Comparison of ENCODE assay signal across 23 cellular contexts in the genomic region with DNA sequence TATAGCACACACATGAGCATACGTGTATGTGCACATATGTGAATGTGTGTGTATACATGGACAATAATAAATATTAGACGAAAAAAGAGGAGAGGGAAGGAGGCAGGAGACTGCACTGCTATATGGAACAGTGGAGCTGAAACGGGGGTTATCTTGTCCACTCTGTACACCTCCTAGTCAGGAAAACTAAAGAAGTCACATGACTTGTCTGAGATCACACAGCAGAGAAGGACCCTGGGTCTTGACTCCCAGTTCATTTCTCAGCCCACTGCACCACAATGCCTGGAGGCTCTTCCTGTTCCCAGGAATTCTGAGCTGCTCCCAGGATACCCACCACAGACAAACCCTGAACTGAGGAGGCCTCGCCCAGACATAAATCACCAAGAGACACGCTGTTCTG.
DNase-seq lines count a peak whose midpoint lies in the region; ATAC-seq, FAIRE-seq and TF ChIP-seq lines count a peak whose summit lies in the region.
"Had no signal": no experiment of that assay in that cellular context is flagged by ENCODE, and none has a peak within 500 bp of the region (broad histone marks: within the 10 kb centered on the region; RNA-seq: fewer than 3 reads in every experiment).

No MANE protein-coding gene starts in this region.

- H2AFZ ChIP-seq in K562 (ENCODE audit: low read depth, low read length) (no peak overlapping the region), osteoblast (ENCODE audit: low read length) (no peak overlapping the region)
- H2AFZ ChIP-seq: GM23248 had no signal

- H3K4me1 ChIP-seq in BLaER1 (peaks cover 14% of the 10 kb centered on the region; the same call in 1 of the 2 replicates), K562 (replicated peaks in 1 of 2; ENCODE audit: control insufficient read depth in 2 of 2, insufficient read depth in 2 of 2, low read length in 2 of 2) (peaks cover 2 to 16% of the 10 kb centered on the region in 2 experiments; a peak in 4 of 5 replicates), osteoblast (ENCODE audit: insufficient read depth, low read length) (no peaks in the 10 kb centered on the region)
- H3K4me1 ChIP-seq: HAP-1 had no signal

- H3K27ac ChIP-seq in BLaER1: no peak overlapping the region
- no peak overlapping the region; the same call in 2 of the 3 replicates for H3K27ac ChIP-seq in K562 (ENCODE audit: extremely low read depth, low read depth, low read length)
- no peak overlapping the region for H3K27ac ChIP-seq in osteoblast (ENCODE audit: low read depth, low read length)
- H3K27ac ChIP-seq: 22Rv1; BLaER1 treated with 17β-estradiol and CSF1 and Interleukin-3, amounts not matched to agents 10 nM and 100 nM; GM23248 had no signal

- H3K79me2 ChIP-seq in K562 (ENCODE audit: control insufficient read depth, insufficient read depth, low read length): no peaks in the 10 kb centered on the region
- H3K79me2 ChIP-seq in osteoblast (ENCODE audit: insufficient read depth, low read length): no peaks in the 10 kb centered on the region

- DNase-seq in K562 (ENCODE audit: extremely low read depth in 1 of 4, low spot score in 3 of 4) (no peak), left kidney (ENCODE audit: low read depth, low spot score) (peak; percentile 17), osteoblast (ENCODE audit: insufficient read length, low spot score, missing footprints) (peak; percentile 63), T-helper 9 cell (no peak), H7 (no peak)
- DNase-seq: CD4-positive, alpha-beta T cell; CD8-positive, alpha-beta memory T cell; DMS 273 treated with DMSO at 0.1 percent for 48 hours; DMS79; EL; GDM1; HFFc6 had no signal

- FAIRE-seq in K562 (lab: Jason Lieb, UNC): no peak
- FAIRE-seq: A204.1, D721Med, GM12878, GM19239 had no signal

- CTCF ChIA-PET in K562 (lab: Yijun Ruan, JAX; ENCODE audit: low intra/inter-chr PET ratio): no interaction called here

- WGBS in K562 (ENCODE audit: insufficient coverage, low coverage, missing lambda C conversion rate): 2% methylated on average over 5 of the region's 5 CpGs

- no peak for TF ChIP-seq EP300 in K562 (IDR thresholded peaks at IDR 0.05; ENCODE audit: low read length)

- TF ChIP-seq POLR2A in K562 (conservative IDR thresholded peaks at IDR 0.05): no peak

- H3K9me3 ChIP-seq in BLaER1 (peaks cover 26% of the 10 kb centered on the region), K562 (replicated peaks; ENCODE audit: control insufficient read depth, insufficient read depth, low read depth, low read length) (peaks cover 3% of the 10 kb centered on the region; the same call in 1 of the 2 replicates), osteoblast (ENCODE audit: low read depth, low read length) (peaks cover 13% of the 10 kb centered on the region)

- POLR2A ChIA-PET in K562 (lab: Yijun Ruan, JAX): interaction anchor here (0.6 kb wide), 1 partner anchor 711 kb away, joined by 3 read pairs; no protein-coding TSS in a partner anchor

- H3K4me3 ChIP-seq in BLaER1 (no peak overlapping the region), K562 (no peak overlapping the region), osteoblast (ENCODE audit: insufficient read depth, low read length) (no peak overlapping the region), H7 (ENCODE audit: insufficient read depth, low read depth, low read length) (no peak overlapping the region)
- H3K4me3 ChIP-seq: BLaER1 treated with 17β-estradiol and CSF1 and Interleukin-3, amounts not matched to agents 10 nM and 100 nM; GM12878; GM23248; HAP-1 had no signal

- no peak for TF ChIP-seq CTCF in K562 (IDR thresholded peaks at IDR 0.05 in 2 of 3, conservative IDR thresholded peaks at IDR 0.05 in 1 of 3; ENCODE audit: insufficient read depth in 2 of 3, low read depth in 1 of 3, low read length in 3 of 3)
- no peak for TF ChIP-seq CTCF in osteoblast (IDR thresholded peaks at IDR 0.05; ENCODE audit: extremely low read depth, low read depth, low read length)

- ATAC-seq in K562 (no peak), HG02970 (IDR thresholded peaks at IDR 0.05; ENCODE audit: low FRiP score, unreplicated experiment) (no peak), HG03108 (IDR thresholded peaks at IDR 0.05; ENCODE audit: unreplicated experiment) (no peak)
- ATAC-seq: GM12878 had no signal

- no peak for TF ChIP-seq RAD21 in K562 (CRISPR knock-in tag; conservative IDR thresholded peaks at IDR 0.05 in 1 of 2, IDR thresholded peaks at IDR 0.05 in 1 of 2)

- intact Hi-C loops in K562 (cut with micrococcal nuclease): no loop called here

- H3K9me1 ChIP-seq in K562 (ENCODE audit: control insufficient read depth, insufficient read depth, low read length): no peaks in the 10 kb centered on the region

- H3K27me3 ChIP-seq in BLaER1 (no peaks in the 10 kb centered on the region; the same call in 1 of the 2 replicates), K562 (ENCODE audit: control insufficient read depth in 2 of 2, insufficient read depth in 2 of 2, low read length in 2 of 2) (peaks cover 3 to 30% of the 10 kb centered on the region in 2 experiments; a peak in 4 of 5 replicates), osteoblast (ENCODE audit: insufficient read depth, low read length) (peaks cover 13% of the 10 kb centered on the region), H7 (ENCODE audit: control insufficient read depth, insufficient read depth, low read length) (no peaks in the 10 kb centered on the region)

- H3K9ac ChIP-seq in BLaER1 (no peak overlapping the region), K562 (ENCODE audit: insufficient read depth in 1 of 2, low read depth in 2 of 2, low read length in 2 of 2) (no peak overlapping the region)
- H3K9ac ChIP-seq: BLaER1 treated with 17β-estradiol and CSF1 and Interleukin-3, amounts not matched to agents 10 nM and 100 nM; GM23248 had no signal

- H4K20me1 ChIP-seq in BLaER1 (no peaks in the 10 kb centered on the region), K562 (replicated peaks; ENCODE audit: control insufficient read depth, insufficient read depth, low read length) (peaks cover 11% of the 10 kb centered on the region; the same call in 1 of the 2 replicates), osteoblast (ENCODE audit: insufficient read depth, low read length) (peaks cover 3% of the 10 kb centered on the region)

- BruUV-seq in K562 (replicated peaks; lab: Mats Ljungman, UMichigan): no TSS peak

- H3K36me3 ChIP-seq in BLaER1 (no peaks in the 10 kb centered on the region), K562 (ENCODE audit: control insufficient read depth, insufficient read depth, low read length) (no peaks in the 10 kb centered on the region), osteoblast (ENCODE audit: insufficient read depth, low read length) (no peaks in the 10 kb centered on the region), H7 (replicated peaks; ENCODE audit: control insufficient read depth, insufficient read depth, low read length) (no peaks in the 10 kb centered on the region)
- H3K36me3 ChIP-seq: BLaER1 treated with 17β-estradiol and CSF1 and Interleukin-3, amounts not matched to agents 10 nM and 100 nM; HAP-1 had no signal

- in situ Hi-C loops in K562 (cut with MboI): no loop called here

- 0 out of 2 replicates have a peak overlapping the region, but pooled peaks have one; percentile 3 for H3K4me2 ChIP-seq in BLaER1
- H3K4me2 ChIP-seq in K562 (ENCODE audit: insufficient read depth, low read length): no peak overlapping the region
- H3K4me2 ChIP-seq in osteoblast (ENCODE audit: insufficient read depth, low read length): no peak overlapping the region

TF ChIP-seq in K562, 482 proteins besides CTCF, POLR2A, EP300 and RAD21:
- TF ChIP-seq BCL6 (CRISPR knock-in tag; IDR thresholded peaks at IDR 0.05): no peak
- TF ChIP-seq, protein P1, sequence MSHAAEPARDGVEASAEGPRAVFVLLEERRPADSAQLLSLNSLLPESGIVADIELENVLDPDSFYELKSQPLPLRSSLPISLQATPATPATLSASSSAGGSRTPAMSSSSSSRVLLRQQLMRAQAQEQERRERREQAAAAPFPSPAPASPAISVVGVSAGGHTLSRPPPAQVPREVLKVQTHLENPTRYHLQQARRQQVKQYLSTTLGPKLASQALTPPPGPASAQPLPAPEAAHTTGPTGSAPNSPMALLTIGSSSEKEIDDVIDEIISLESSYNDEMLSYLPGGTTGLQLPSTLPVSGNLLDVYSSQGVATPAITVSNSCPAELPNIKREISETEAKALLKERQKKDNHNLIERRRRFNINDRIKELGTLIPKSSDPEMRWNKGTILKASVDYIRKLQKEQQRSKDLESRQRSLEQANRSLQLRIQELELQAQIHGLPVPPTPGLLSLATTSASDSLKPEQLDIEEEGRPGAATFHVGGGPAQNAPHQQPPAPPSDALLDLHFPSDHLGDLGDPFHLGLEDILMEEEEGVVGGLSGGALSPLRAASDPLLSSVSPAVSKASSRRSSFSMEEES (CRISPR knock-in tag; IDR thresholded peaks at IDR 0.05): peak; percentile 63

Comparison
In these comparisons a context has a peak if more than half of its experiments do, and no peak if none do; other contexts are left out.
1. DNase-seq: peak in left kidney (single experiment) and osteoblast (single experiment); none in K562 (0 of 4), T-helper 9 cell (single experiment) and H7 (single experiment).